Comparison of ENCODE assay signal across 14 cellular contexts in the genomic region with DNA sequence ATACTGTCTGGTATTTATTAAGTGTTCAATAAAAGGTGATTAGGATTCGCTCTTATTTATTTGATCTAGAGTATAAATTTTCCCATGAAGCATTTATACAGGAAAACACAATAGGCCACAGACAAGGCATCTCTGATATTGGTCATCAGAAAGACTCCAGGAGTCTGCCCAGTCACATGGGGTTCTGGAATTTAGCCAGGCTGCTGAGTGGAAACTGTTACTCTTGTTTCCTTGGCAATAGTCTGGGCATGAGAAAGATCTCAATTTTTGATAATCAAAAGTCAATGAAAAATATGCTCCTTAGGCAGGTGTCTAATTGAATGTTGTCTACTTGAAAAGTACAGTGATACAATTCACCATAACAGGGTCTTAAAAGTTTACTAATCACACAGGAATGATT.
DNase-seq lines count a peak whose midpoint lies in the region; ATAC-seq and TF ChIP-seq lines count a peak whose summit lies in the region.
"Had no signal": no experiment of that assay in that cellular context is flagged by ENCODE, and none has a peak within 500 bp of the region (broad histone marks: within the 10 kb centered on the region; RNA-seq: fewer than 3 reads in every experiment).

No MANE protein-coding gene starts in this region.

- no peak overlapping the region for H3K4me3 ChIP-seq in BE2C (ENCODE audit: low read depth, low read length)
- H3K4me3 ChIP-seq in upper lobe of left lung, result no peak overlapping the region

- no peaks in the 10 kb centered on the region for H3K9me3 Mint-ChIP-seq in chondrocyte (ENCODE audit: low read depth)
- H3K9me3 Mint-ChIP-seq: CD4-positive, alpha-beta T cell; T-helper 2 cell treated with Interferon-gamma antibody and Interleukin-4, amounts not matched to agents 5 μg/mL and 100 μg/mL, for 36 hours had no signal

- H3K9me3 ChIP-seq in BE2C (no peaks in the 10 kb centered on the region), upper lobe of left lung (no peaks in the 10 kb centered on the region)

- no peak overlapping the region for H3K4me3 Mint-ChIP-seq in chondrocyte (ENCODE audit: unreplicated experiment)
- H3K4me3 Mint-ChIP-seq: CD4-positive, alpha-beta T cell; T-helper 2 cell treated with Interferon-gamma antibody and Interleukin-4, amounts not matched to agents 5 μg/mL and 100 μg/mL, for 36 hours had no signal

- H3K36me3 ChIP-seq in BE2C (no peaks in the 10 kb centered on the region), upper lobe of left lung (no peaks in the 10 kb centered on the region)

- no peak for TF ChIP-seq POLR2A in upper lobe of left lung (IDR thresholded peaks at IDR 0.05)

- TF ChIP-seq EP300 in upper lobe of left lung (IDR thresholded peaks at IDR 0.05), result no peak

- DNase-seq in BE2C (peak; percentile 18), M059J (ENCODE audit: low read depth) (peak; percentile 88), chondrocyte (ENCODE audit: low spot score) (no peak), myocyte (ENCODE audit: low read depth) (peak; percentile 72), NCI-H510A (lab: John Stamatoyannopoulos, UW) (no peak), retina (no peak), upper lobe of left lung (no peak), HPDE6-E6E7 (ENCODE audit: extremely low spot score) (no peak)
- DNase-seq: CD4-positive, alpha-beta T cell; left colon; occipital lobe; stimulated activated CD4-positive, alpha-beta T cell treated with anti-CD3 and anti-CD28 coated beads, Interleukin-4, amount 100 ng/mL, for 4 hours had no signal

- H3K4me1 Mint-ChIP-seq in chondrocyte (ENCODE audit: low read depth), result peaks cover 37% of the 10 kb centered on the region

- WGBS in upper lobe of left lung, 2 donors, result 76 to 87% methylated on average over 1 of the region's 1 CpG

- no peak for ATAC-seq in upper lobe of left lung (ENCODE audit: low FRiP score in 2 of 2)
- ATAC-seq: esophagus mucosa, left colon had no signal

- TF ChIP-seq CTCF in BE2C (IDR thresholded peaks at IDR 0.05; ENCODE audit: low read depth, low read length) (no peak), chondrocyte (IDR thresholded peaks at IDR 0.05) (no peak), upper lobe of left lung (IDR thresholded peaks at IDR 0.05) (no peak)

- no peak overlapping the region for H3K27ac ChIP-seq in upper lobe of left lung

- H3K27ac Mint-ChIP-seq in chondrocyte (ENCODE audit: unreplicated experiment), result peak overlapping the region; percentile 33
- H3K27ac Mint-ChIP-seq: CD4-positive, alpha-beta T cell; T-helper 2 cell treated with Interferon-gamma antibody and Interleukin-4, amounts not matched to agents 5 μg/mL and 100 μg/mL, for 36 hours had no signal

- H3K27me3 ChIP-seq in BE2C, result no peaks in the 10 kb centered on the region
- H3K27me3 ChIP-seq in upper lobe of left lung, result no peaks in the 10 kb centered on the region

- peaks cover 2% of the 10 kb centered on the region; the same call in 1 of the 2 replicates for H3K4me1 ChIP-seq in BE2C
- peaks cover 0 to 5% (median 0%) of the 10 kb centered on the region in 4 donors for H3K4me1 ChIP-seq in upper lobe of left lung

- no peaks in the 10 kb centered on the region for H3K36me3 Mint-ChIP-seq in chondrocyte (ENCODE audit: low read depth)

- H3K27me3 Mint-ChIP-seq in chondrocyte (ENCODE audit: low read depth), result peaks cover 3% of the 10 kb centered on the region

Comparison
In these comparisons a context has a peak if more than half of its experiments do, and no peak if none do; other contexts are left out.
1. DNase-seq: peak in BE2C (single experiment), M059J (single experiment) and myocyte (single experiment); none in chondrocyte (single experiment), NCI-H510A (single experiment), retina (single experiment), upper lobe of left lung (0 of 2) and HPDE6-E6E7 (single experiment).